In genomic region chr3:158788446-158788845, GRCh38 we compare ENCODE assay signal across 19 cellular contexts. TPM values are rescaled to one million over a fixed set of nuclear protein-coding genes. Genes with fewer than 3 reads are reported as not detected.
"Had no signal": no experiment of that assay in that cellular context is flagged by ENCODE, and none has a peak within 500 bp of the region (broad histone marks: within the 10 kb centered on the region; RNA-seq: fewer than 3 reads in every experiment).

No MANE protein-coding gene starts in this region.

- H3K27ac ChIP-seq: body of pancreas, gastrocnemius medialis, hepatocyte, lower lobe of right lung, tibial artery, vagina had no signal

- H3K4me3 ChIP-seq: body of pancreas, gastrocnemius medialis, hepatocyte, lower lobe of right lung, smooth muscle cell, tibial artery, vagina had no signal

- H3K9me3 ChIP-seq: body of pancreas, gastrocnemius medialis, tibial artery, vagina had no signal

- H3K4me1 ChIP-seq: body of pancreas had no signal

- ATAC-seq: activated T-helper 17 cell treated with anti-CD3 and anti-CD28 coated beads, Interleukin-2, amount 50 U/mL, for 72 hours; body of pancreas; esophagus mucosa; gastrocnemius medialis; lower lobe of right lung; naive thymus-derived CD4-positive, alpha-beta T cell; stimulated activated effector memory CD8-positive, alpha-beta T cell treated with anti-CD3 and anti-CD28 coated beads, Interleukin-12 subunit alpha, Interleukin-12 subunit beta, amount 100 ng/mL, for 72 hours had no signal

- H3K4me2 ChIP-seq: hepatocyte, smooth muscle cell had no signal

- H3K79me2 ChIP-seq: hepatocyte had no signal

- H2AFZ ChIP-seq: hepatocyte had no signal

- DNase-seq: activated B cell treated with CpG ODN at 0.5 μM for 24 hours; activated CD4-positive, alpha-beta T cell treated with anti-CD3 and anti-CD28 coated beads, Interleukin-2, amount 10 ng/mL, durations not matched to agents 7 days and 5 days; activated naive CD4-positive, alpha-beta T cell treated with anti-CD3 and anti-CD28 coated beads, Interleukin-2, amount 10 ng/mL, durations not matched to agents 7 days and 5 days; activated T-cell treated with anti-CD3 and anti-CD28 coated beads for 4 hours; body of pancreas; cerebellar nuclear complex; gastrocnemius medialis; lower lobe of right lung; naive thymus-derived CD4-positive, alpha-beta T cell; T-helper 2 cell; tibial artery had no signal

- H3K36me3 ChIP-seq: gastrocnemius medialis, lower lobe of right lung, tibial artery, vagina had no signal

- H3K27me3 ChIP-seq: body of pancreas, gastrocnemius medialis, hepatocyte, tibial artery, vagina had no signal

RNA-seq across cellular contexts. Expression of gene RARRES1, which starts 56.2 kb away (rescaled TPM):
- total RNA-seq: activated B cell treated with CpG ODN at 0.5 μM for 24 hours; activated CD4-positive, alpha-beta T cell treated with anti-CD3 and anti-CD28 coated beads, Interleukin-2, amount 10 ng/mL, durations not matched to agents 7 days and 5 days; activated CD8-positive, alpha-beta memory T cell treated with anti-CD3 and anti-CD28 coated beads for 36 hours; activated T-helper 17 cell treated with anti-CD3 and anti-CD28 coated beads, Interleukin-2, amount 50 U/mL, for 72 hours; mononuclear cell; naive thymus-derived CD4-positive, alpha-beta T cell had no signal
- polyA plus RNA-seq: naive thymus-derived CD4-positive, alpha-beta T cell had no signal
